ENCODE assay signal across 8 cellular contexts in the genomic region with DNA sequence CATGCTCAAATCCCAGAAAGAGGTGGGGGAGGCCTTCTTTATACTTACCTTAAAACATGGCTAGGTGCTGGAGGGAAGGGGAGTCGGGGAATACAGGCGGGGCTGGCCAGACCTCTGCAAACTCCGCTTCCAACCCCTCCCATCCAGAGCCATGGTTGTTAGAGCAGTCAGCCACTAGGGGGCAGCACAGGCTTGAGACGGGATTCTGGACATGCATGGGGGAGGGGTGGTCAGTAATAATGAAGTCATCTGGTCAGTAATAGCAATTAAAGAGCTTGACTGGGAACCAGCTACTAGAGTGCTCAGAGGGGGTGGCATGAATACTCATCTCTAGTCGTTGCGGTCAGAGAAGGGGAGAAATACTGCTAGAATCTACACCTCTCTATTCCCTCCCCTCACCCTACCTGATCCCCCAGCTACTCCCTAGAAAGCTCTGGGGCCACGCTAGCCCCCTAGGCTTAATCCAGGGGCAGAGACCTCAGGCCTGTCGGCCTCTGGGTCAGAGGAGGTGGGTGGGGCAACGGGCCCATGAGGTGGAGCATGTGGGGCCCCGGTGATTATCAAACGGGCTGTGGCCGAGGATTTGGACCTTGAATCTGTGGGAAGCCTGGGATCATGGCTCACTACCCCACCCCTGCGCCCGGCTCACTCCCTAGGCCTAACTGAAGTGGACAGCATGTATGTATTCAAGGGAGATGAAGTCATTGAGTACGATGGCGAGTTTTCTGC. TPM values are rescaled to one million over a fixed set of nuclear protein-coding genes. Genes with fewer than 3 reads are reported as not detected.
DNase-seq lines count a peak whose midpoint lies in the region; ATAC-seq and TF ChIP-seq lines count a peak whose summit lies in the region.

No MANE protein-coding gene starts in this region.

- no peaks in the 10 kb centered on the region for H3K9me2 ChIP-seq in SU-DHL-6 (replicated peaks; ENCODE audit: insufficient read depth, low read length)

- H3K36me3 Mint-ChIP-seq in activated naive CD8-positive, alpha-beta T cell treated with anti-CD3 and anti-CD28 coated beads, Interleukin-2, amount 50 U/mL, for 24 hours (ENCODE audit: low read depth), result no peaks in the 10 kb centered on the region

- H3K9me3 ChIP-seq in BLaER1 treated with 17β-estradiol and CSF1 and Interleukin-3, amounts not matched to agents 10 nM and 100 nM (replicated peaks in 1 of 11), result no peaks in the 10 kb centered on the region
- H3K9me3 ChIP-seq in SU-DHL-6 (ENCODE audit: insufficient read depth, low read length), result no peaks in the 10 kb centered on the region
- H3K9me3 ChIP-seq in parathyroid adenoma (ENCODE audit: control insufficient read depth, low read length), result no peaks in the 10 kb centered on the region
- no peaks in the 10 kb centered on the region for H3K9me3 ChIP-seq in transverse colon

- no peaks in the 10 kb centered on the region for H4K20me1 ChIP-seq in BLaER1 treated with 17β-estradiol and CSF1 and Interleukin-3, amounts not matched to agents 10 nM and 100 nM
- H4K20me1 ChIP-seq in SU-DHL-6 (ENCODE audit: low read depth, low read length), result no peaks in the 10 kb centered on the region

- H3K27ac Mint-ChIP-seq in activated naive CD8-positive, alpha-beta T cell treated with anti-CD3 and anti-CD28 coated beads, Interleukin-2, amount 50 U/mL, for 24 hours, result no peak overlapping the region

- H3K36me3 ChIP-seq in BLaER1 treated with 17β-estradiol and CSF1 and Interleukin-3, amounts not matched to agents 10 nM and 100 nM, result no peaks in the 10 kb centered on the region
- no peaks in the 10 kb centered on the region for H3K36me3 ChIP-seq in SU-DHL-6 (ENCODE audit: low read length)
- H3K36me3 ChIP-seq in parathyroid adenoma (ENCODE audit: control insufficient read depth, insufficient read depth, low read length), result no peaks in the 10 kb centered on the region
- no peaks in the 10 kb centered on the region for H3K36me3 ChIP-seq in transverse colon

- intact Hi-C loops in cardiac septum (cut with DNase I) (loop anchor here (1.0 to 2.0 kb wide), 3 partner anchors 26 to 98 kb away; no protein-coding TSS in a partner anchor), transverse colon (cut with DNase I; ENCODE audit: low total_unique reads) (loop anchor here (10.0 kb wide), 2 partner anchors 88 to 102 kb away; no protein-coding TSS in a partner anchor)

- peak overlapping the region in 8 of 11 experiments; percentile 12 to 47 (median 24); a peak in 6 of 22 replicates for H3K4me2 ChIP-seq in BLaER1 treated with 17β-estradiol and CSF1 and Interleukin-3, amounts not matched to agents 10 nM and 100 nM
- H3K4me2 ChIP-seq in SU-DHL-6 (ENCODE audit: low read depth, low read length, poor library complexity, severe bottlenecking), result no peak overlapping the region
- H3K4me2 ChIP-seq in parathyroid adenoma (ENCODE audit: low read length), result peak overlapping the region; percentile 7

- in situ Hi-C loops in transverse colon (cut with MboI; ENCODE audit: low pct_ligation_motif_present in 1 of 4, low pct_unique_long_range_greater_than_20kb in 1 of 4, low sequenced_read_pairs in 3 of 4), result loop anchor here (5.0 to 25.0 kb wide), 4 partner anchors 62 to 102 kb away; partner anchors contain the start of gene PEX19 (in 1 of the 4)

- H2AFZ ChIP-seq in SU-DHL-6 (ENCODE audit: low read depth, low read length, severe bottlenecking), result no peak overlapping the region
- peak overlapping the region; percentile 42 for H2AFZ ChIP-seq in parathyroid adenoma

- TF ChIP-seq CTCF in SU-DHL-6 (IDR thresholded peaks at IDR 0.05; ENCODE audit: insufficient read depth, low read length, poor library complexity, severe bottlenecking), result peak; percentile 94
- peak; percentile 84 for TF ChIP-seq CTCF in parathyroid adenoma (IDR thresholded peaks at IDR 0.05)
- peak; percentile 95 to 98 (median 97) for TF ChIP-seq CTCF in transverse colon (IDR thresholded peaks at IDR 0.05)

- DNase-seq in NCI-H1105 treated with DMSO at 0.1 percent for 48 hours (lab: John Stamatoyannopoulos, UW) (peak; percentile 68), cardiac septum (ENCODE audit: low spot score) (peak; percentile 89), transverse colon (peak; percentile 88)
- DNase-seq in activated naive CD8-positive, alpha-beta T cell treated with anti-CD3 and anti-CD28 coated beads, Interleukin-2, amount 50 U/mL, for 24 hours, result peak; percentile 87

- 27 to 29% methylated on average over 6 to 16 of the region's 16 CpGs for WGBS in transverse colon (ENCODE audit: low coverage in 1 of 2), 2 donors

- no peaks in the 10 kb centered on the region for H3K4me1 Mint-ChIP-seq in activated naive CD8-positive, alpha-beta T cell treated with anti-CD3 and anti-CD28 coated beads, Interleukin-2, amount 50 U/mL, for 24 hours

- H3K9ac ChIP-seq in BLaER1 treated with 17β-estradiol and CSF1 and Interleukin-3, amounts not matched to agents 10 nM and 100 nM, result peak overlapping the region in 2 of 11 experiments; percentile 17 to 30; a peak in 2 of 22 replicates
- H3K9ac ChIP-seq in SU-DHL-6 (ENCODE audit: low read length), result no peak overlapping the region
- no peak overlapping the region for H3K9ac ChIP-seq in parathyroid adenoma

- no peak for TF ChIP-seq EP300 in transverse colon (IDR thresholded peaks at IDR 0.05; ENCODE audit: low read depth)

- no peaks in the 10 kb centered on the region for H3K27me3 ChIP-seq in BLaER1 treated with 17β-estradiol and CSF1 and Interleukin-3, amounts not matched to agents 10 nM and 100 nM
- no peaks in the 10 kb centered on the region for H3K27me3 ChIP-seq in SU-DHL-6 (ENCODE audit: low read length)
- H3K27me3 ChIP-seq in parathyroid adenoma (ENCODE audit: control insufficient read depth, insufficient read depth, low read length), result no peaks in the 10 kb centered on the region
- H3K27me3 ChIP-seq in transverse colon, result no peaks in the 10 kb centered on the region

- H3F3A ChIP-seq in SU-DHL-6 (ENCODE audit: insufficient read depth), result no peaks in the 10 kb centered on the region

- TF ChIP-seq POLR2A in transverse colon (IDR thresholded peaks at IDR 0.05), result no peak

- peak; percentile 61 for ATAC-seq in GM21528 (IDR thresholded peaks at IDR 0.05; ENCODE audit: low FRiP score, unreplicated experiment)
- peak; percentile 65 for ATAC-seq in activated naive CD8-positive, alpha-beta T cell treated with anti-CD3 and anti-CD28 coated beads, Interleukin-2, amount 50 U/mL, for 24 hours

- H3K4me3 Mint-ChIP-seq in activated naive CD8-positive, alpha-beta T cell treated with anti-CD3 and anti-CD28 coated beads, Interleukin-2, amount 50 U/mL, for 24 hours, result no peak overlapping the region

- H3K79me2 ChIP-seq in SU-DHL-6 (ENCODE audit: insufficient read depth, low read length) (no peaks in the 10 kb centered on the region), parathyroid adenoma (no peaks in the 10 kb centered on the region)

- H3K4me1 ChIP-seq in BLaER1 treated with 17β-estradiol and CSF1 and Interleukin-3, amounts not matched to agents 10 nM and 100 nM, result peaks cover 0 to 12% (median 5%) of the 10 kb centered on the region in 10 experiments; a peak in 10 of 20 replicates
- H3K4me1 ChIP-seq in parathyroid adenoma (peaks cover 4% of the 10 kb centered on the region), transverse colon (peaks cover 5 to 16% (median 10%) of the 10 kb centered on the region in 4 donors)

- no peaks in the 10 kb centered on the region for H3K9me3 Mint-ChIP-seq in activated naive CD8-positive, alpha-beta T cell treated with anti-CD3 and anti-CD28 coated beads, Interleukin-2, amount 50 U/mL, for 24 hours

- H3K27ac ChIP-seq in BLaER1 treated with 17β-estradiol and CSF1 and Interleukin-3, amounts not matched to agents 10 nM and 100 nM, result peak overlapping the region in 1 of 11 experiments; percentile 42; a peak in 2 of 22 replicates
- H3K27ac ChIP-seq in SU-DHL-6 (ENCODE audit: low read depth, low read length) (no peak overlapping the region), parathyroid adenoma (no peak overlapping the region), transverse colon (no peak overlapping the region)

- H3K4me3 ChIP-seq in BLaER1 treated with 17β-estradiol and CSF1 and Interleukin-3, amounts not matched to agents 10 nM and 100 nM, result no peak overlapping the region
- H3K4me3 ChIP-seq in SU-DHL-6 (ENCODE audit: insufficient read depth, low read length, poor library complexity, severe bottlenecking) (no peak overlapping the region), parathyroid adenoma (ENCODE audit: low read depth, low read length) (no peak overlapping the region), transverse colon (no peak overlapping the region)

- no peaks in the 10 kb centered on the region for H3K27me3 Mint-ChIP-seq in activated naive CD8-positive, alpha-beta T cell treated with anti-CD3 and anti-CD28 coated beads, Interleukin-2, amount 50 U/mL, for 24 hours

RNA-seq across cellular contexts. Expression of gene CASQ1, which starts 2.9 kb away (rescaled TPM):
- 57.8 TPM for total RNA-seq in cardiac septum
- total RNA-seq in transverse colon, result under 1 TPM in 2 of 4 donors, not detected in 2; 0.55 to 0.95 TPM

RNA-seq across cellular contexts. Expression of gene PEA15, which starts 11.9 kb away (rescaled TPM):
- 317 TPM for total RNA-seq in cardiac septum
- 10 to 100 TPM; 25.8 to 92.5 (median 27.3) TPM for total RNA-seq in transverse colon

RNA-seq across cellular contexts. Expression of gene ATP1A4, which starts 41.9 kb away (rescaled TPM):
- total RNA-seq in cardiac septum (1.0 TPM), transverse colon (under 1 TPM in 1 of 4 donors, not detected in 3; 0.20 TPM)

Comparison
In these comparisons a context has a peak if more than half of its experiments do, and no peak if none do; other contexts are left out.
1. RNA of gene CASQ1, which starts 2.9 kb away (total RNA-seq): 57.8 TPM in cardiac septum (single experiment); 0.55 to 0.95 TPM in transverse colon; every median in the first group is over 10 times any median in the second.
2. Peak in every context shown above with its lines, with median percentiles within 50 percentile points of each other: DNase-seq and CTCF ChIP-seq.